16 cellular contexts compared by ENCODE assay signal in genomic region chr2:119819846-119820245, GRCh38.
"Had no signal": no experiment of that assay in that cellular context is flagged by ENCODE, and none has a peak within 500 bp of the region (broad histone marks: within the 10 kb centered on the region; RNA-seq: fewer than 3 reads in every experiment).

No MANE protein-coding gene starts in this region.

- DNase-seq: activated CD4-positive, alpha-beta T cell treated with anti-CD3 and anti-CD28 coated beads, Interleukin-2, amount 50 U/mL, for 1 hour; activated effector memory CD4-positive, alpha-beta T cell treated with anti-CD3 and anti-CD28 coated beads, Interleukin-2, amount 50 U/mL, for 16 hours; amniotic stem cell; cerebellar nuclear complex; endodermal cell; head of caudate nucleus; left colon; mammary epithelial cell; nephron progenitor cell; thyroid gland; uterus had no signal

- H3K27ac Mint-ChIP-seq: endodermal cell, nephron progenitor cell had no signal

- H3K27me3 Mint-ChIP-seq: brain had no signal

- H3K4me1 Mint-ChIP-seq: nephron progenitor cell had no signal

- H3K4me3 ChIP-seq: esophagus muscularis mucosa, skin epidermis, thyroid gland, uterus had no signal

- H3K36me3 ChIP-seq: esophagus muscularis mucosa, thyroid gland, uterus had no signal

- H3K4me1 ChIP-seq: esophagus muscularis mucosa, uterus had no signal

- H3K9me3 ChIP-seq: thyroid gland, uterus had no signal

- H3K36me3 Mint-ChIP-seq: stimulated activated effector memory CD8-positive, alpha-beta T cell treated with anti-CD3 and anti-CD28 coated beads, Interleukin-12 subunit alpha, Interleukin-12 subunit beta, amount 100 ng/mL, for 72 hours had no signal

- H3K27ac ChIP-seq: esophagus muscularis mucosa, skin epidermis, thyroid gland, uterus had no signal

- ATAC-seq: activated naive CD4-positive, alpha-beta T cell treated with anti-CD3 and anti-CD28 coated beads, Interleukin-2, amount 50 U/mL, for 72 hours; left colon; stimulated activated effector memory CD8-positive, alpha-beta T cell treated with anti-CD3 and anti-CD28 coated beads, Interleukin-12 subunit alpha, Interleukin-12 subunit beta, amount 100 ng/mL, for 72 hours had no signal

- H3K4me3 Mint-ChIP-seq: brain; endodermal cell; nephron progenitor cell; stimulated activated effector memory CD8-positive, alpha-beta T cell treated with anti-CD3 and anti-CD28 coated beads, Interleukin-12 subunit alpha, Interleukin-12 subunit beta, amount 100 ng/mL, for 72 hours had no signal

- H3K27me3 ChIP-seq: esophagus muscularis mucosa, thyroid gland, uterus had no signal
